12 cellular contexts compared by ENCODE assay signal in the genomic region with DNA sequence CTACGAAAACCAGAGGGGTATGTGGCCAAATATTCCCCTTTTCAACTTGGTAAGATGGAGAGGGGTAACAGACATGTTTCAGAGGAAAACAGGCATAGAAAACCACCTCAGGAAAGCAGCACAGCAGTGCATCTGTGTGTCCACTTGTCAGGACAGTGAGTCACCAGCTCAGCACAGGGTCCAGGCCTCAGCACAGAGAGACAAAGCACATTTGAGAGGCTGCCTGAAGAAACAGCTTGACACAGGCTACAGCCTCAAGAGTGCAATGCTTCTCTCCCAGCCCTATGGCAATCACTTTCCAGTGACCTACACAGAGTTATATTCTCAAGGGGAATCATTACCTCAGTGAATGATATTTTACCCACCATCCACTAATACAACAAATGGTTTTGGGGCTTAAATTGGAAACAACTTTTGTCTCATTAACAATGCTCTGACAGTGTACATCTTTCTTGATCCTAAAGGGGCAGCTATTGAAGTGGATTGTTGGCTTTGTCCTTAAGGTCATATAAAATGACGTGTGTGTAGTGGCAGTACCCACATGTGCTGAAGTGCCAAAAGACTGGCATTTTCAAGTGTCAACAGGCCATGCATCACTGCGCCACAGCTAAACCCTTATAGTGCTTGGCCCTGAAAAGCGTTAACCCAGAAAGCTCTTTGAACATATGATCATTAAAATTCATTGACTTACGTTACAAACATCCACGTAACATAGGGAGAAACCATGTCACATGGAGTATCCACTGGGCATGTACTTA. TPM values are rescaled to one million over a fixed set of nuclear protein-coding genes. Genes with fewer than 3 reads are reported as not detected.
DNase-seq lines count a peak whose midpoint lies in the region; ATAC-seq lines count a peak whose summit lies in the region.
"Had no signal": no experiment of that assay in that cellular context is flagged by ENCODE, and none has a peak within 500 bp of the region (broad histone marks: within the 10 kb centered on the region; RNA-seq: fewer than 3 reads in every experiment).

No MANE protein-coding gene starts in this region.

- in situ Hi-C loops in SK-MEL-5 (cut with HindIII; ENCODE audit: low pct_unique_long_range_greater_than_20kb, low sequenced_read_pairs), result no loop called here

- H3K9me3 Mint-ChIP-seq in naive thymus-derived CD4-positive, alpha-beta T cell, result peaks cover 0 to 25% (median 16%) of the 10 kb centered on the region in 11 donors

- H3K27ac Mint-ChIP-seq in naive thymus-derived CD4-positive, alpha-beta T cell, result peak overlapping the region in 4 of 9 donors; percentile 18 to 59 (median 44)

- H3K4me1 Mint-ChIP-seq in naive thymus-derived CD4-positive, alpha-beta T cell, result peaks cover 2 to 36% (median 22%) of the 10 kb centered on the region in 7 donors

- H3K4me3 Mint-ChIP-seq in naive thymus-derived CD4-positive, alpha-beta T cell, result no peak overlapping the region
- H3K4me3 Mint-ChIP-seq: CD8-positive, alpha-beta memory T cell had no signal

- no peak for ATAC-seq in naive thymus-derived CD4-positive, alpha-beta T cell
- no peak for ATAC-seq in GM21717 (IDR thresholded peaks at IDR 0.05; ENCODE audit: unreplicated experiment)
- ATAC-seq: sciatic nerve had no signal

- H3K27me3 ChIP-seq in naive thymus-derived CD4-positive, alpha-beta T cell (ENCODE audit: control insufficient read depth in 2 of 2, insufficient read depth in 2 of 2, low read length in 2 of 2), result no peaks in the 10 kb centered on the region
- H3K27me3 ChIP-seq: testis had no signal

- POLR2A ChIA-PET in naive thymus-derived CD4-positive, alpha-beta T cell (lab: Charles Lee), result no interaction called here

- H3K36me3 Mint-ChIP-seq in naive thymus-derived CD4-positive, alpha-beta T cell, result peaks cover 49 to 91% (median 85%) of the 10 kb centered on the region in 5 donors

- H3K27me3 Mint-ChIP-seq in naive thymus-derived CD4-positive, alpha-beta T cell, result no peaks in the 10 kb centered on the region
- H3K27me3 Mint-ChIP-seq: CD8-positive, alpha-beta memory T cell had no signal

- H3K4me3 ChIP-seq in naive thymus-derived CD4-positive, alpha-beta T cell (ENCODE audit: low read length), result no peak overlapping the region
- H3K4me3 ChIP-seq: testis had no signal

- peak overlapping the region; percentile 8 for H3K27ac ChIP-seq in naive thymus-derived CD4-positive, alpha-beta T cell (ENCODE audit: low read depth, low read length)
- H3K27ac ChIP-seq: testis had no signal

- no peaks in the 10 kb centered on the region for H3K4me1 ChIP-seq in naive thymus-derived CD4-positive, alpha-beta T cell (ENCODE audit: control insufficient read depth in 2 of 2, insufficient read depth in 2 of 2, low read length in 2 of 2)
- H3K4me1 ChIP-seq: testis had no signal

- DNase-seq in EL (peak; percentile 21), SK-MEL-5 (ENCODE audit: low read depth, low spot score) (peak; percentile 11), globus pallidus (ENCODE audit: low spot score) (peak; percentile 63), hepatic stellate cell (ENCODE audit: low spot score) (no peak), DMS79 treated with DMSO at 0.1 percent for 48 hours (lab: John Stamatoyannopoulos, UW) (no peak), NCI-H774 (lab: John Stamatoyannopoulos, UW) (no peak)
- no peak for DNase-seq in naive thymus-derived CD4-positive, alpha-beta T cell
- DNase-seq: CD8-positive, alpha-beta memory T cell; T1000; testis had no signal

- peaks cover 0 to 32% (median 0%) of the 10 kb centered on the region in 3 experiments for H3K36me3 ChIP-seq in naive thymus-derived CD4-positive, alpha-beta T cell (ENCODE audit: control insufficient read depth in 2 of 3, insufficient read depth in 3 of 3, low read length in 3 of 3)

- H3K9me3 ChIP-seq in naive thymus-derived CD4-positive, alpha-beta T cell (ENCODE audit: control insufficient read depth in 2 of 3, low read length in 3 of 3), result no peaks in the 10 kb centered on the region
- H3K9me3 ChIP-seq: testis had no signal

- CTCF ChIA-PET in naive thymus-derived CD4-positive, alpha-beta T cell (lab: Charles Lee), result no interaction called here

- intact Hi-C loops in naive thymus-derived CD4-positive, alpha-beta T cell (cut with micrococcal nuclease), result no loop called here

RNA-seq across cellular contexts. Expression of a gene that starts 46.4 kb away (rescaled TPM):
- 35.2 and 38.2 TPM in 2 replicates for total RNA-seq in SK-MEL-5 (2014; rRNA removed; shearing (Covaris generic))
- 31.8 and 42.2 TPM in 2 replicates for polyA plus RNA-seq in SK-MEL-5 (2015; cell fraction: cytosol; rRNA removed)
- 9.8 and 12.7 TPM in 2 replicates for polyA plus RNA-seq in SK-MEL-5 (2015; cell fraction: nucleus; rRNA removed)
- total RNA-seq in naive thymus-derived CD4-positive, alpha-beta T cell, result 10 to 100 TPM in 4 of 5 experiments, 1 to 10 TPM in 1; 9.5 to 37.1 (median 20.0) TPM
- polyA plus RNA-seq in naive thymus-derived CD4-positive, alpha-beta T cell, result 1 to 10 TPM; 7.3 to 9.7 TPM

Comparison
In these comparisons a context has a peak if more than half of its experiments do, and no peak if none do; other contexts are left out.
1. DNase-seq: peak in EL (single experiment), SK-MEL-5 (single experiment) and globus pallidus (single experiment); none in naive thymus-derived CD4-positive, alpha-beta T cell (0 of 9), hepatic stellate cell (single experiment), DMS79 treated with DMSO at 0.1 percent for 48 hours (single experiment) and NCI-H774 (single experiment).